Comparison of ENCODE assay signal across 1 cellular context in genomic region chr3:48690846-48691458, GRCh38.
TF ChIP-seq lines count a peak whose summit lies in the region.

No MANE protein-coding gene starts in this region.

TF ChIP-seq in K562, 482 proteins besides CTCF, POLR2A, EP300 and RAD21:
- peak; percentile 58 for TF ChIP-seq SPI1 (IDR thresholded peaks at IDR 0.05; ENCODE audit: borderline replicate concordance, low read depth, low read length)
- TF ChIP-seq ZBTB11 (CRISPR knock-in tag; IDR thresholded peaks at IDR 0.05) = no peak
